ENCODE assay signal across 13 cellular contexts in the genomic region with DNA sequence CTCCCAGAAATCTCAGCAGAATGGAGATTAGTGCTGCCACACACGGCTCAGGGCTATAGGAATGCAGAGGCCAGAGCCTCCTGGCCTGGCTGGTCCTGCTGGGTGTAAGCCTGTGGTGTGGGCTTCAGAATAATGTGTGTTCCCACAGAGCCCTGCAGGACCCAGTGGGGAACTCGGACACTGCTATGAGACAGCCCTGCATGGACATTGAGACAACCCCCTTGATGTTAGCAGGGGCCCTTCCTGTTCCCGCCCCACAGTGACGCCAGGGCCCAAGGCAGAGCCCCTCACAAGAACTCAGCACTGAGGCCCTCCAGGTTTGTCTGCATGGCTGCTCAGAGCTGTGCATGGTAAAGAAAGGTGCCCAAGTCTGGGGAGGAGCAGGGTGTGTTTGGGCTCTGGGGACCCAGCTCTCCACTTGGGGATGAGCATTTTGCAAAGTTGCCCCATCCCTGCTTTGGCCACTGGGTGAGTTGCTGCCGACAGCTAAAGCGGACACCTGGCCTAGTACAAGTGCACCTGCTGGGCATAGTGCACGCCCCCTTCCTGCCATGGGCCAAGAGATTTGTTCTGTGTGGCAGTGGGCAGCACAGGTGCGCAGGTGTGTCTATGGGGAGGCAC. TPM values are rescaled to one million over a fixed set of nuclear protein-coding genes. Genes with fewer than 3 reads are reported as not detected.
DNase-seq lines count a peak whose midpoint lies in the region; ATAC-seq and TF ChIP-seq lines count a peak whose summit lies in the region.
"Had no signal": no experiment of that assay in that cellular context is flagged by ENCODE, and none has a peak within 500 bp of the region (broad histone marks: within the 10 kb centered on the region; RNA-seq: fewer than 3 reads in every experiment).

No MANE protein-coding gene starts in this region.

- H3K36me3 Mint-ChIP-seq in CD4-positive, alpha-beta T cell (ENCODE audit: low read depth): peaks cover 4% of the 10 kb centered on the region
- no peaks in the 10 kb centered on the region for H3K36me3 Mint-ChIP-seq in activated T-helper 1 cell treated with anti-CD3 and anti-CD28 coated beads, Interleukin-12 subunit alpha, Interleukin-12 subunit beta, Interleukin-2, Interleukin-4 antibody, amounts not matched to agents 30 ng/mL and 10 ng/mL and 1 ng/mL, durations not matched to agents 14 hours and 24 hours and 36 hours (ENCODE audit: low read depth)
- no peaks in the 10 kb centered on the region for H3K36me3 Mint-ChIP-seq in naive thymus-derived CD8-positive, alpha-beta T cell

- no peaks in the 10 kb centered on the region for H3K27me3 Mint-ChIP-seq in CD4-positive, alpha-beta T cell
- H3K27me3 Mint-ChIP-seq in activated T-helper 1 cell treated with anti-CD3 and anti-CD28 coated beads, Interleukin-12 subunit alpha, Interleukin-12 subunit beta, Interleukin-2, Interleukin-4 antibody, amounts not matched to agents 30 ng/mL and 10 ng/mL and 1 ng/mL, durations not matched to agents 14 hours and 24 hours and 36 hours (ENCODE audit: insufficient read depth): no peaks in the 10 kb centered on the region
- no peaks in the 10 kb centered on the region for H3K27me3 Mint-ChIP-seq in naive thymus-derived CD8-positive, alpha-beta T cell

- no peaks in the 10 kb centered on the region for H3K9me3 ChIP-seq in CD4-positive, alpha-beta T cell (ENCODE audit: control insufficient read depth, low read length)
- H3K9me3 ChIP-seq: uterus had no signal

- H3K27me3 ChIP-seq in CD4-positive, alpha-beta T cell (ENCODE audit: control insufficient read depth, insufficient read depth, low read length): no peaks in the 10 kb centered on the region
- H3K27me3 ChIP-seq: uterus had no signal

- H3K27ac ChIP-seq in CD4-positive, alpha-beta T cell (ENCODE audit: low read depth, low read length): peak overlapping the region; percentile 4

- intact Hi-C loops in CD4-positive, alpha-beta T cell (cut with DNase I, micrococcal nuclease): loop anchor here in 1 of 2 experiments (2.0 to 10.0 kb wide), 5 partner anchors 17 to 671 kb away; a partner anchor contains a TSS
- intact Hi-C loops in activated T-helper 1 cell treated with anti-CD3 and anti-CD28 coated beads, Interleukin-12 subunit alpha, Interleukin-12 subunit beta, Interleukin-2, Interleukin-4 antibody, amounts not matched to agents 30 ng/mL and 10 ng/mL and 1 ng/mL, durations not matched to agents 14 hours and 24 hours and 36 hours (cut with micrococcal nuclease): loop anchor here (2.0 to 10.0 kb wide), 4 partner anchors 19 to 671 kb away; a partner anchor contains a TSS

- ATAC-seq in CD4-positive, alpha-beta T cell (ENCODE audit: poor library complexity): no peak
- ATAC-seq in naive thymus-derived CD8-positive, alpha-beta T cell: no peak
- ATAC-seq in HG02885 (IDR thresholded peaks at IDR 0.05; ENCODE audit: poor library complexity, unreplicated experiment) (no peak), HG03342 (IDR thresholded peaks at IDR 0.05; ENCODE audit: unreplicated experiment) (no peak), GM18873 (IDR thresholded peaks at IDR 0.05; ENCODE audit: low FRiP score, unreplicated experiment) (no peak)

- 0 out of 2 replicates have a peak, but pooled peaks have one; percentile 12 for TF ChIP-seq EP300 in Ishikawa (IDR thresholded peaks at IDR 0.05; ENCODE audit: borderline replicate concordance)

- no peaks in the 10 kb centered on the region for H3K9me3 Mint-ChIP-seq in CD4-positive, alpha-beta T cell
- no peaks in the 10 kb centered on the region for H3K9me3 Mint-ChIP-seq in activated T-helper 1 cell treated with anti-CD3 and anti-CD28 coated beads, Interleukin-12 subunit alpha, Interleukin-12 subunit beta, Interleukin-2, Interleukin-4 antibody, amounts not matched to agents 30 ng/mL and 10 ng/mL and 1 ng/mL, durations not matched to agents 14 hours and 24 hours and 36 hours
- no peaks in the 10 kb centered on the region for H3K9me3 Mint-ChIP-seq in naive thymus-derived CD8-positive, alpha-beta T cell

- TF ChIP-seq CTCF in CD4-positive, alpha-beta T cell (IDR thresholded peaks at IDR 0.05): no peak

- no peaks in the 10 kb centered on the region for H3K4me1 Mint-ChIP-seq in CD4-positive, alpha-beta T cell (ENCODE audit: low read depth)
- H3K4me1 Mint-ChIP-seq in activated T-helper 1 cell treated with anti-CD3 and anti-CD28 coated beads, Interleukin-12 subunit alpha, Interleukin-12 subunit beta, Interleukin-2, Interleukin-4 antibody, amounts not matched to agents 30 ng/mL and 10 ng/mL and 1 ng/mL, durations not matched to agents 14 hours and 24 hours and 36 hours (ENCODE audit: low read depth): no peaks in the 10 kb centered on the region
- peaks cover 0 to 13% (median 4%) of the 10 kb centered on the region in 4 donors for H3K4me1 Mint-ChIP-seq in naive thymus-derived CD8-positive, alpha-beta T cell

- no peak for DNase-seq in CD4-positive, alpha-beta T cell
- DNase-seq in activated T-helper 1 cell treated with anti-CD3 and anti-CD28 coated beads, Interleukin-12 subunit alpha, Interleukin-12 subunit beta, Interleukin-2, Interleukin-4 antibody, amounts not matched to agents 30 ng/mL and 10 ng/mL and 1 ng/mL, durations not matched to agents 14 hours and 24 hours and 36 hours (ENCODE audit: low spot score): no peak
- DNase-seq in naive thymus-derived CD8-positive, alpha-beta T cell: peak in 1 of 10 donors; percentile 53
- DNase-seq in NCI-H187 (lab: John Stamatoyannopoulos, UW): no peak
- DNase-seq: DMS153; effector CD8-positive, alpha-beta T cell; NCI-H226; SW 1271; uterus had no signal

- CTCF ChIA-PET in CD4-positive, alpha-beta T cell (lab: Charles Lee): interaction anchor here (0.7 to 2.4 kb wide), 3 partner anchors 18 to 155 kb away, joined by 3 to 17 read pairs (median 3); a partner anchor contains a TSS

- H3K4me3 Mint-ChIP-seq in CD4-positive, alpha-beta T cell: peak overlapping the region; percentile 58
- peak overlapping the region; percentile 72 for H3K4me3 Mint-ChIP-seq in activated T-helper 1 cell treated with anti-CD3 and anti-CD28 coated beads, Interleukin-12 subunit alpha, Interleukin-12 subunit beta, Interleukin-2, Interleukin-4 antibody, amounts not matched to agents 30 ng/mL and 10 ng/mL and 1 ng/mL, durations not matched to agents 14 hours and 24 hours and 36 hours
- peak overlapping the region; percentile 55 to 82 (median 74) for H3K4me3 Mint-ChIP-seq in naive thymus-derived CD8-positive, alpha-beta T cell

- TF ChIP-seq RAD21 in Ishikawa (IDR thresholded peaks at IDR 0.05; ENCODE audit: low read depth): no peak

- H3K27ac Mint-ChIP-seq in CD4-positive, alpha-beta T cell: peak overlapping the region; percentile 95
- no peak overlapping the region for H3K27ac Mint-ChIP-seq in activated T-helper 1 cell treated with anti-CD3 and anti-CD28 coated beads, Interleukin-12 subunit alpha, Interleukin-12 subunit beta, Interleukin-2, Interleukin-4 antibody, amounts not matched to agents 30 ng/mL and 10 ng/mL and 1 ng/mL, durations not matched to agents 14 hours and 24 hours and 36 hours
- H3K27ac Mint-ChIP-seq in naive thymus-derived CD8-positive, alpha-beta T cell: peak overlapping the region in 7 of 10 donors; percentile 59 to 90 (median 86)

- POLR2A ChIA-PET in CD4-positive, alpha-beta T cell (lab: Charles Lee): interaction anchor here (0.6 to 3.8 kb wide), 6 partner anchors 18 to 155 kb away, joined by 4 to 84 read pairs (median 36); a partner anchor contains a TSS
- POLR2A ChIA-PET in naive thymus-derived CD8-positive, alpha-beta T cell (lab: Charles Lee): interaction anchor here (0.6 to 3.1 kb wide), 8 partner anchors 18 to 205 kb away, joined by 3 to 40 read pairs (median 17); a partner anchor contains a TSS

TF ChIP-seq in Ishikawa, 13 proteins besides CTCF, POLR2A, EP300 and RAD21 (continues in another document):
- TF ChIP-seq YY1 (IDR thresholded peaks at IDR 0.05; ENCODE audit: low read depth) (no peak), TEAD4 (IDR thresholded peaks at IDR 0.05) (no peak), ZBTB7A (IDR thresholded peaks at IDR 0.05; ENCODE audit: low read depth) (no peak), CREB1 (IDR thresholded peaks at IDR 0.05; ENCODE audit: low read depth) (no peak), EGR1 (IDR thresholded peaks at IDR 0.05) (no peak), FOXM1 (IDR thresholded peaks at IDR 0.05; ENCODE audit: borderline replicate concordance, low read depth) (no peak)

RNA-seq across cellular contexts. Expression of a gene that starts 1.9 kb away (rescaled TPM):
- 100 to 1,000 TPM; 140 to 147 TPM for total RNA-seq in CD4-positive, alpha-beta T cell
- total RNA-seq in activated T-helper 1 cell treated with anti-CD3 and anti-CD28 coated beads, Interleukin-12 subunit alpha, Interleukin-12 subunit beta, Interleukin-2, Interleukin-4 antibody, amounts not matched to agents 30 ng/mL and 10 ng/mL and 1 ng/mL, durations not matched to agents 14 hours and 24 hours and 36 hours: 7.9 and 10.1 TPM in 2 replicates
- 10 to 100 TPM; 41.9 to 44.2 TPM for total RNA-seq in naive thymus-derived CD8-positive, alpha-beta T cell
- polyA plus RNA-seq in naive thymus-derived CD8-positive, alpha-beta T cell: 10 to 100 TPM; 15.6 to 30.0 (median 20.5) TPM

RNA-seq across cellular contexts. Expression of a gene that starts 21.9 kb away (rescaled TPM):
- total RNA-seq in CD4-positive, alpha-beta T cell: 100 to 1,000 TPM; 143 to 148 TPM
- 19.2 and 19.9 TPM in 2 replicates for total RNA-seq in activated T-helper 1 cell treated with anti-CD3 and anti-CD28 coated beads, Interleukin-12 subunit alpha, Interleukin-12 subunit beta, Interleukin-2, Interleukin-4 antibody, amounts not matched to agents 30 ng/mL and 10 ng/mL and 1 ng/mL, durations not matched to agents 14 hours and 24 hours and 36 hours
- total RNA-seq in naive thymus-derived CD8-positive, alpha-beta T cell: 10 to 100 TPM; 28.4 to 30.1 TPM
- polyA plus RNA-seq in naive thymus-derived CD8-positive, alpha-beta T cell: 10 to 100 TPM; 16.3 to 22.2 (median 18.8) TPM

RNA-seq across cellular contexts. Expression of a gene that starts 21.9 kb away (rescaled TPM):
- total RNA-seq in CD4-positive, alpha-beta T cell: 1 to 10 TPM; 2.1 to 2.3 TPM
- 2.1 and 3.5 TPM in 2 replicates for total RNA-seq in activated T-helper 1 cell treated with anti-CD3 and anti-CD28 coated beads, Interleukin-12 subunit alpha, Interleukin-12 subunit beta, Interleukin-2, Interleukin-4 antibody, amounts not matched to agents 30 ng/mL and 10 ng/mL and 1 ng/mL, durations not matched to agents 14 hours and 24 hours and 36 hours
- 1 to 10 TPM; 2.9 to 3.8 TPM for total RNA-seq in naive thymus-derived CD8-positive, alpha-beta T cell
- under 1 TPM in 2 of 3 donors, not detected in 1; 0.44 to 0.55 TPM for polyA plus RNA-seq in naive thymus-derived CD8-positive, alpha-beta T cell
